Comparison of ENCODE assay signal across 9 cellular contexts in the genomic region with DNA sequence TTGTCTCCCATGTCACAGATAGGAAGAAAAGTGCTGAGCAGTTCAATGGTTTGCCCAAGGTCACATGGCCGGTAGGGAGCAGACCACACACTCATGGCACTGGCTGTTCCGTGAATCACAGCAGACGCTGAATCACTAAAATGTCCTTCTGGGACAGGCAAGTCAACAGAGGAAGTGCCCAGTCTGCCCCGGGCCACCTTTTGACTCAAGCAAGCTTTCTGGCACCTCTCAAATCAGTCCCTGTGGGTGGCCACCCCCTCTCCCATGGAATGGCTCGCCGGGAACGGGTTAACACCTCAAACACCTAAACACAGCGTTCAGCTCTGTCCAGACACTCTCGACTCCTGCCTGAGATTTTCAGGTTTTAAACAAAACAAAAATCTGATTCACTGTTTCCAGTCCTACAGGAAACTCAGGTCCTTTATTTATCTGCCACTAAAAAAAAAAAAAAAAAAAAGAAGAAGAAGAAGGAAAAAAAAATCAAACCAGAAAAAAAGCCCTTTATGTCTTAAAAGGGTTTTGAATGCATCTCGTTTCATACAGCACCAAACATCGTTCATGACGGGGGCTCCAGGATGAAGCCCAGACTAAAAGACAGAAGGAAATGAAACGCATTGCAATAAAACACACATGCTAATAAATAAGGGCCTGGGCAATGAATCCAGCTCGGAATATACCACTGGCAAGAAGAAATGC. TPM values are rescaled to one million over a fixed set of nuclear protein-coding genes. Genes with fewer than 3 reads are reported as not detected.
DNase-seq lines count a peak whose midpoint lies in the region; ATAC-seq, FAIRE-seq and TF ChIP-seq lines count a peak whose summit lies in the region.
"Had no signal": no experiment of that assay in that cellular context is flagged by ENCODE, and none has a peak within 500 bp of the region (broad histone marks: within the 10 kb centered on the region; RNA-seq: fewer than 3 reads in every experiment).

No MANE protein-coding gene starts in this region.

- peaks cover 78% of the 10 kb centered on the region for H3K36me3 Mint-ChIP-seq in activated CD8-positive, alpha-beta memory T cell treated with anti-CD3 and anti-CD28 coated beads, Interleukin-2, amount 10 ng/mL, durations not matched to agents 7 days and 5 days

- DNase-seq in HPDE6-E6E7 (ENCODE audit: extremely low spot score) = peak; percentile 38
- no peak for DNase-seq in activated CD8-positive, alpha-beta memory T cell treated with anti-CD3 and anti-CD28 coated beads, Interleukin-2, amount 10 ng/mL, durations not matched to agents 7 days and 5 days
- peak; percentile 11 for DNase-seq in foreskin melanocyte
- peak; percentile 17 for DNase-seq in stimulated activated CD4-positive, alpha-beta T cell treated with anti-CD3 and anti-CD28 coated beads, Interleukin-2, amount 100 ng/mL, for 4 hours (ENCODE audit: low read depth)
- no peak for DNase-seq in KBM-7
- DNase-seq in HT-29 (ENCODE audit: low spot score) = no peak
- DNase-seq in NCI-H748 (lab: John Stamatoyannopoulos, UW; ENCODE audit: unreplicated experiment) = no peak
- DNase-seq in GM12891 (ENCODE audit: insufficient read length, low spot score) = no peak
- DNase-seq: heart right ventricle had no signal

- no peak overlapping the region for H3K4me3 Mint-ChIP-seq in activated CD8-positive, alpha-beta memory T cell treated with anti-CD3 and anti-CD28 coated beads, Interleukin-2, amount 10 ng/mL, durations not matched to agents 7 days and 5 days

- FAIRE-seq in GM12891 (lab: Jason Lieb, UNC) = no peak

- in situ Hi-C loops in KBM-7 (cut with MboI; ENCODE audit: low pct_unique_long_range_greater_than_20kb, low sequenced_read_pairs) = no loop called here

- H3K9me3 Mint-ChIP-seq in activated CD8-positive, alpha-beta memory T cell treated with anti-CD3 and anti-CD28 coated beads, Interleukin-2, amount 10 ng/mL, durations not matched to agents 7 days and 5 days (ENCODE audit: low read depth) = peaks cover 4% of the 10 kb centered on the region

- no peak for ATAC-seq in activated CD8-positive, alpha-beta memory T cell treated with anti-CD3 and anti-CD28 coated beads, Interleukin-2, amount 10 ng/mL, durations not matched to agents 7 days and 5 days

- peaks cover 31% of the 10 kb centered on the region for H3K4me1 Mint-ChIP-seq in activated CD8-positive, alpha-beta memory T cell treated with anti-CD3 and anti-CD28 coated beads, Interleukin-2, amount 10 ng/mL, durations not matched to agents 7 days and 5 days

- peak overlapping the region; percentile 17 for H3K27ac Mint-ChIP-seq in activated CD8-positive, alpha-beta memory T cell treated with anti-CD3 and anti-CD28 coated beads, Interleukin-2, amount 10 ng/mL, durations not matched to agents 7 days and 5 days

- CTCF ChIA-PET in activated CD8-positive, alpha-beta memory T cell treated with anti-CD3 and anti-CD28 coated beads, Interleukin-2, amount 10 ng/mL, durations not matched to agents 7 days and 5 days (lab: Charles Lee) = interaction anchor here (0.7 to 1.2 kb wide), 5 partner anchors 15 to 163 kb away, joined by 3 to 5 read pairs (median 3); no protein-coding TSS in a partner anchor

- no peak for TF ChIP-seq POLR2A in GM12891 (IDR thresholded peaks at IDR 0.05; ENCODE audit: low read depth, low read length)

- no peaks in the 10 kb centered on the region for H3K27me3 Mint-ChIP-seq in activated CD8-positive, alpha-beta memory T cell treated with anti-CD3 and anti-CD28 coated beads, Interleukin-2, amount 10 ng/mL, durations not matched to agents 7 days and 5 days

TF ChIP-seq in GM12891, 5 proteins besides CTCF, POLR2A, EP300 and RAD21:
- TF ChIP-seq POLR2AphosphoS5 (IDR thresholded peaks at IDR 0.05; ENCODE audit: low read depth, low read length) (no peak), TAF1 (IDR thresholded peaks at IDR 0.05; ENCODE audit: low read depth, low read length) (no peak), SPI1 (IDR thresholded peaks at IDR 0.05; ENCODE audit: low read depth, low read length) (no peak), POU2F2 (IDR thresholded peaks at IDR 0.05; ENCODE audit: low read depth, low read length) (no peak), PAX5 (IDR thresholded peaks at IDR 0.05; ENCODE audit: insufficient read depth, low read length, severe bottlenecking) (no peak)
TF ChIP-seq in GM12891: peak in this region for 0.

RNA-seq across cellular contexts. Expression of gene CARD11, which starts 15.4 kb away (rescaled TPM):
- 100 to 1,000 TPM; 136 to 196 TPM for total RNA-seq in activated CD8-positive, alpha-beta memory T cell treated with anti-CD3 and anti-CD28 coated beads, Interleukin-2, amount 10 ng/mL, durations not matched to agents 7 days and 5 days
- not detected in 2 replicates for total RNA-seq in HT-29 (2014; rRNA removed; shearing (Covaris generic))
- polyA plus RNA-seq in GM12891 (2012; ENCODE audit: low read depth, missing spikeins) = 46.2 TPM

Comparison
In these comparisons a context has a peak if more than half of its experiments do, and no peak if none do; other contexts are left out.
1. DNase-seq: peak in HPDE6-E6E7 (single experiment), foreskin melanocyte (single experiment) and stimulated activated CD4-positive, alpha-beta T cell treated with anti-CD3 and anti-CD28 coated beads, Interleukin-2, amount 100 ng/mL, for 4 hours (single experiment); none in activated CD8-positive, alpha-beta memory T cell treated with anti-CD3 and anti-CD28 coated beads, Interleukin-2, amount 10 ng/mL, durations not matched to agents 7 days and 5 days (single experiment), KBM-7 (single experiment), HT-29 (single experiment), NCI-H748 (single experiment) and GM12891 (single experiment).
2. RNA of gene CARD11, which starts 15.4 kb away (total RNA-seq): 136 to 196 TPM in activated CD8-positive, alpha-beta memory T cell treated with anti-CD3 and anti-CD28 coated beads, Interleukin-2, amount 10 ng/mL, durations not matched to agents 7 days and 5 days; not detected in HT-29; every median in the first group is over 100 times any median in the second.